In genomic region chr7:102294589-102294988, GRCh38 we compare ENCODE assay signal across 17 cellular contexts.
"Had no signal": no experiment of that assay in that cellular context is flagged by ENCODE, and none has a peak within 500 bp of the region (broad histone marks: within the 10 kb centered on the region; RNA-seq: fewer than 3 reads in every experiment).

No MANE protein-coding gene starts in this region.

- H3K4me1 ChIP-seq: body of pancreas, prostate gland had no signal

- DNase-seq: activated CD4-positive, alpha-beta T cell treated with anti-CD3 and anti-CD28 coated beads, Interleukin-2, amount 50 U/mL, for 1 hour; activated CD8-positive, alpha-beta memory T cell treated with anti-CD3 and anti-CD28 coated beads, Interleukin-2, amount 50 U/mL, for 4 hours; activated naive CD4-positive, alpha-beta T cell treated with anti-CD3 and anti-CD28 coated beads for 36 hours; activated T-cell treated with anti-CD3 and anti-CD28 coated beads, Interleukin-2, amount 50 U/mL, for 4 hours; body of pancreas; caudate nucleus; dorsolateral prefrontal cortex; endodermal cell; foreskin melanocyte; left ventricle myocardium inferior; right cardiac atrium; stimulated activated CD4-positive, alpha-beta T cell treated with anti-CD3 and anti-CD28 coated beads, Interleukin-4, amount 100 ng/mL, for 24 hours; T-helper 1 cell; T1000 had no signal

- H3K36me3 ChIP-seq: left ventricle myocardium inferior, prostate gland, thoracic aorta had no signal

- H3K4me3 ChIP-seq: body of pancreas, dorsolateral prefrontal cortex, left ventricle myocardium inferior, prostate gland, thoracic aorta had no signal

- H3K27me3 ChIP-seq: body of pancreas, dorsolateral prefrontal cortex had no signal

- H3K9me3 ChIP-seq: body of pancreas, left ventricle myocardium inferior, prostate gland, thoracic aorta had no signal

- ATAC-seq: activated T-cell treated with anti-CD3 and anti-CD28 coated beads, Interleukin-2, amount 50 U/mL, for 4 hours; body of pancreas; right cardiac atrium; stimulated activated effector memory CD8-positive, alpha-beta T cell treated with anti-CD3 and anti-CD28 coated beads, Interleukin-12 subunit alpha, Interleukin-12 subunit beta, amount 100 ng/mL, for 72 hours had no signal

- H3K27ac ChIP-seq: body of pancreas, dorsolateral prefrontal cortex, left ventricle myocardium inferior, prostate gland, thoracic aorta had no signal
